ENCODE assay signal across 8 cellular contexts in genomic region chr2:47056875-47057731, GRCh38.
A peak's percentile ranks its signal among the peaks of the same experiment; 100 is the strongest.
DNase-seq lines count a peak whose midpoint lies in the region; ATAC-seq and FAIRE-seq lines count a peak whose summit lies in the region.

No MANE protein-coding gene starts in this region.

- ATAC-seq in HG02678 (IDR thresholded peaks at IDR 0.05; ENCODE audit: unreplicated experiment) (peak; percentile 62), GM19351 (IDR thresholded peaks at IDR 0.05; ENCODE audit: unreplicated experiment) (no peak)
- ATAC-seq in activated T-cell treated with anti-CD3 and anti-CD28 coated beads, Interleukin-2, amount 50 U/mL, for 4 hours, result no peak

- H3K36me3 Mint-ChIP-seq in activated T-cell treated with anti-CD3 and anti-CD28 coated beads, Interleukin-2, amount 50 U/mL, for 4 hours (ENCODE audit: insufficient read depth), result peaks cover 6% of the 10 kb centered on the region

- no peak overlapping the region for H3K4me3 Mint-ChIP-seq in activated T-cell treated with anti-CD3 and anti-CD28 coated beads, Interleukin-2, amount 50 U/mL, for 4 hours

- no peaks in the 10 kb centered on the region for H3K9me3 Mint-ChIP-seq in activated T-cell treated with anti-CD3 and anti-CD28 coated beads, Interleukin-2, amount 50 U/mL, for 4 hours

- no peaks in the 10 kb centered on the region for H3K27me3 Mint-ChIP-seq in activated T-cell treated with anti-CD3 and anti-CD28 coated beads, Interleukin-2, amount 50 U/mL, for 4 hours (ENCODE audit: low read depth)

- peak overlapping the region; percentile 69 for H3K27ac ChIP-seq in angular gyrus (ENCODE audit: low read depth, low read length)

- peaks cover 25% of the 10 kb centered on the region for H3K4me1 Mint-ChIP-seq in activated T-cell treated with anti-CD3 and anti-CD28 coated beads, Interleukin-2, amount 50 U/mL, for 4 hours (ENCODE audit: low read depth)

- FAIRE-seq in urothelium cell line (lab: Jason Lieb, UNC), result no peak

- DNase-seq in Ammon's horn (ENCODE audit: low spot score), result peak; percentile 68
- DNase-seq in midbrain (lab: John Stamatoyannopoulos, UW), result peak; percentile 28
- no peak for DNase-seq in islet precursor cell
- no peak for DNase-seq in urothelium cell line (ENCODE audit: low spot score)
- DNase-seq in activated T-cell treated with anti-CD3 and anti-CD28 coated beads, Interleukin-2, amount 50 U/mL, for 4 hours, result no peak

Comparison
In these comparisons a context has a peak if more than half of its experiments do, and no peak if none do; other contexts are left out.
1. DNase-seq: peak in Ammon's horn (single experiment) and midbrain (single experiment); none in islet precursor cell (single experiment), urothelium cell line (single experiment) and activated T-cell treated with anti-CD3 and anti-CD28 coated beads, Interleukin-2, amount 50 U/mL, for 4 hours (single experiment).